In genomic region chr3:138031536-138031935, GRCh38 we compare ENCODE assay signal across 6 cellular contexts.
"Had no signal": no experiment of that assay in that cellular context is flagged by ENCODE, and none has a peak within 500 bp of the region (broad histone marks: within the 10 kb centered on the region; RNA-seq: fewer than 3 reads in every experiment).

No MANE protein-coding gene starts in this region.

- DNase-seq: H9, HCEC 1CT, IMR-90, KG1 had no signal

- H3K4me1 Mint-ChIP-seq: GM23338, H9 had no signal

- ATAC-seq: GM23338, K562 had no signal

- H3K27ac Mint-ChIP-seq: H9 had no signal

- H3K4me3 Mint-ChIP-seq: GM23338, H9 had no signal

- H3K9me3 Mint-ChIP-seq: GM23338, H9 had no signal

- H3K4me3 ChIP-seq: GM23338, K562 had no signal
